ENCODE assay signal across 15 cellular contexts in the genomic region with DNA sequence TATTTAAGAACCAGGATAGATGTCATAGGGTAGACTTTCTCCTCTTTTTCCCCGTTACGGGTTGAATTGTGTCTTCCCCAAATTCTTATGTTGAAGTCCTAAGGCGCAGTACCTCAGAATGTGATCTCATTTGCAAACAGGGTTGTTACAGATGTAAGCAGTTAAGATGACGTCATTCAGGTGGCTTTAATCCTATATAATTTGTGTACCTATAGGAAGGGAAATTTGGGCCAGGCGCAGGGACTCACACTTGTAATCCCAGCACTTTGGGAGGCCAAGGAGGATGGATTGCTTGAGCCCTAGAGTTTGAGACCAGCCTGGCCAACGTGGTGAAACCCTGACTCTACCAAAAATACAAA.
DNase-seq lines count a peak whose midpoint lies in the region; ATAC-seq, FAIRE-seq and TF ChIP-seq lines count a peak whose summit lies in the region.
"Had no signal": no experiment of that assay in that cellular context is flagged by ENCODE, and none has a peak within 500 bp of the region (broad histone marks: within the 10 kb centered on the region; RNA-seq: fewer than 3 reads in every experiment).

No MANE protein-coding gene starts in this region.

- H2AFZ ChIP-seq in K562 (ENCODE audit: low read depth, low read length), result no peak overlapping the region

- POLR2A ChIA-PET in HEK293 (lab: Yijun Ruan, JAX) (no interaction called here), K562 (lab: Yijun Ruan, JAX) (no interaction called here)

- no peak overlapping the region for H3K4me2 ChIP-seq in K562 (ENCODE audit: insufficient read depth, low read length)

- H3K9me3 ChIP-seq in HEK293 (ENCODE audit: control insufficient read depth, insufficient read depth, low read depth, low read length) (no peaks in the 10 kb centered on the region), K562 (replicated peaks; ENCODE audit: control insufficient read depth, insufficient read depth, low read depth, low read length) (no peaks in the 10 kb centered on the region), right lobe of liver (no peaks in the 10 kb centered on the region)

- H3K9me3 Mint-ChIP-seq in type B pancreatic cell, result no peaks in the 10 kb centered on the region
- no peaks in the 10 kb centered on the region for H3K9me3 Mint-ChIP-seq in activated T-helper 17 cell treated with anti-CD3 and anti-CD28 coated beads, Interleukin-2, amount 50 U/mL, for 72 hours
- H3K9me3 Mint-ChIP-seq: CD4-positive, alpha-beta T cell; IgD-negative memory B cell had no signal

- FAIRE-seq in K562 (lab: Jason Lieb, UNC), result no peak
- FAIRE-seq: A204.1, H54 had no signal

- no peak for TF ChIP-seq POLR2A in K562 (conservative IDR thresholded peaks at IDR 0.05)
- no peak for TF ChIP-seq POLR2A in right lobe of liver (IDR thresholded peaks at IDR 0.05)

- H3K36me3 ChIP-seq in HEK293 (ENCODE audit: control insufficient read depth in 2 of 2, insufficient read depth in 1 of 2, low read length in 2 of 2) (no peaks in the 10 kb centered on the region), K562 (ENCODE audit: control insufficient read depth, insufficient read depth, low read length) (no peaks in the 10 kb centered on the region), right lobe of liver (no peaks in the 10 kb centered on the region)

- in situ Hi-C loops in K562 (cut with MboI), result loop anchor here (10.0 kb wide), 1 partner anchor 1739 kb away; no protein-coding TSS in a partner anchor

- no peak overlapping the region for H3K9ac ChIP-seq in K562 (ENCODE audit: insufficient read depth in 1 of 2, low read depth in 2 of 2, low read length in 2 of 2)

- intact Hi-C loops in K562 (cut with micrococcal nuclease) (no loop called here), right lobe of liver (cut with DNase I) (no loop called here)

- H3K36me3 Mint-ChIP-seq in type B pancreatic cell, result no peaks in the 10 kb centered on the region
- no peaks in the 10 kb centered on the region for H3K36me3 Mint-ChIP-seq in activated T-helper 17 cell treated with anti-CD3 and anti-CD28 coated beads, Interleukin-2, amount 50 U/mL, for 72 hours (ENCODE audit: low read depth)

- ATAC-seq in K562 (no peak), right lobe of liver (no peak)
- ATAC-seq in activated T-helper 17 cell treated with anti-CD3 and anti-CD28 coated beads, Interleukin-2, amount 50 U/mL, for 72 hours (replicated peaks), result no peak
- ATAC-seq: HCT116 had no signal

- H3K27me3 Mint-ChIP-seq in type B pancreatic cell, result no peaks in the 10 kb centered on the region
- H3K27me3 Mint-ChIP-seq in activated T-helper 17 cell treated with anti-CD3 and anti-CD28 coated beads, Interleukin-2, amount 50 U/mL, for 72 hours, result no peaks in the 10 kb centered on the region
- H3K27me3 Mint-ChIP-seq: B cell; CD4-positive, alpha-beta T cell had no signal

- H3K27ac Mint-ChIP-seq in type B pancreatic cell, result no peak overlapping the region
- H3K27ac Mint-ChIP-seq in activated T-helper 17 cell treated with anti-CD3 and anti-CD28 coated beads, Interleukin-2, amount 50 U/mL, for 72 hours, result no peak overlapping the region
- H3K27ac Mint-ChIP-seq: B cell; CD4-positive, alpha-beta T cell; IgD-negative memory B cell had no signal

- DNase-seq in K562 (ENCODE audit: extremely low read depth in 1 of 4, low spot score in 3 of 4) (no peak), right lobe of liver (no peak), type B pancreatic cell (ENCODE audit: extremely low spot score, unreplicated experiment) (peak; percentile 3), ecto neural progenitor cell (ENCODE audit: low spot score) (no peak), DMS79 (lab: John Stamatoyannopoulos, UW) (no peak)
- DNase-seq: C1 segment of cervical spinal cord; CD4-positive, alpha-beta T cell; GF-D8 had no signal

- H3K4me1 ChIP-seq in HEK293 (ENCODE audit: control insufficient read depth, insufficient read depth, low read length) (no peaks in the 10 kb centered on the region), K562 (replicated peaks in 1 of 2; ENCODE audit: control insufficient read depth in 2 of 2, insufficient read depth in 2 of 2, low read length in 2 of 2) (no peaks in the 10 kb centered on the region), right lobe of liver (peaks cover 0 to 48% (median 22%) of the 10 kb centered on the region in 4 donors)

- CTCF ChIA-PET in HEK293 (lab: Yijun Ruan, JAX), result no interaction called here
- CTCF ChIA-PET in K562 (lab: Yijun Ruan, JAX; ENCODE audit: low intra/inter-chr PET ratio), result no interaction called here

- H3K9me1 ChIP-seq in K562 (ENCODE audit: control insufficient read depth, insufficient read depth, low read length), result no peaks in the 10 kb centered on the region

- no peak for TF ChIP-seq EP300 in K562 (IDR thresholded peaks at IDR 0.05; ENCODE audit: low read length)

- TF ChIP-seq RAD21 in K562 (CRISPR knock-in tag; conservative IDR thresholded peaks at IDR 0.05 in 1 of 2, IDR thresholded peaks at IDR 0.05 in 1 of 2), result no peak

- no peaks in the 10 kb centered on the region for H3K79me2 ChIP-seq in K562 (ENCODE audit: control insufficient read depth, insufficient read depth, low read length)

- H3K4me3 ChIP-seq in HEK293 (ENCODE audit: low read depth, low read length), result no peak overlapping the region
- H3K4me3 ChIP-seq in K562, result no peak overlapping the region
- peak overlapping the region in 1 of 3 donors; percentile 7 for H3K4me3 ChIP-seq in right lobe of liver

- WGBS in K562 (ENCODE audit: insufficient coverage, low coverage, missing lambda C conversion rate), result 22% methylated on average over 6 of the region's 6 CpGs
- WGBS in right lobe of liver (ENCODE audit: insufficient coverage, low coverage, low lambda C conversion rate, missing lambda C conversion rate), result 50% methylated on average over 6 of the region's 6 CpGs

- no peak overlapping the region for H3K27ac ChIP-seq in HEK293 (ENCODE audit: extremely low read depth, low read depth, low read length)
- H3K27ac ChIP-seq in K562 (ENCODE audit: extremely low read depth, low read depth, low read length), result no peak overlapping the region
- peak overlapping the region; percentile 75 to 99 (median 96) for H3K27ac ChIP-seq in right lobe of liver

- no peak overlapping the region for H3K4me3 Mint-ChIP-seq in type B pancreatic cell
- no peak overlapping the region for H3K4me3 Mint-ChIP-seq in activated T-helper 17 cell treated with anti-CD3 and anti-CD28 coated beads, Interleukin-2, amount 50 U/mL, for 72 hours
- H3K4me3 Mint-ChIP-seq: B cell; CD4-positive, alpha-beta T cell; IgD-negative memory B cell had no signal

- BruUV-seq in K562 (replicated peaks; lab: Mats Ljungman, UMichigan), result no TSS peak

- H4K20me1 ChIP-seq in K562 (replicated peaks; ENCODE audit: control insufficient read depth, insufficient read depth, low read length), result no peaks in the 10 kb centered on the region

- H3K4me1 Mint-ChIP-seq in type B pancreatic cell (ENCODE audit: unreplicated experiment), result no peaks in the 10 kb centered on the region
- H3K4me1 Mint-ChIP-seq in activated T-helper 17 cell treated with anti-CD3 and anti-CD28 coated beads, Interleukin-2, amount 50 U/mL, for 72 hours, result no peaks in the 10 kb centered on the region
- H3K4me1 Mint-ChIP-seq: B cell, IgD-negative memory B cell had no signal

- H3K27me3 ChIP-seq in K562 (ENCODE audit: control insufficient read depth in 2 of 2, insufficient read depth in 2 of 2, low read length in 2 of 2) (peaks cover 17 to 18% of the 10 kb centered on the region in 2 experiments; a peak in 3 of 5 replicates), right lobe of liver (no peaks in the 10 kb centered on the region)

- no peak for TF ChIP-seq CTCF in HEK293 (tag by site-specific recombination; IDR thresholded peaks at IDR 0.05)
- TF ChIP-seq CTCF in K562 (IDR thresholded peaks at IDR 0.05 in 2 of 3, conservative IDR thresholded peaks at IDR 0.05 in 1 of 3; ENCODE audit: insufficient read depth in 2 of 3, low read depth in 1 of 3, low read length in 3 of 3), result no peak
- TF ChIP-seq CTCF in right lobe of liver (IDR thresholded peaks at IDR 0.05), result no peak
- TF ChIP-seq CTCF in type B pancreatic cell (conservative IDR thresholded peaks at IDR 0.05), result no peak

TF ChIP-seq in HEK293, 187 proteins besides CTCF, POLR2A, EP300 and RAD21 (continues in another document):
- no peak for TF ChIP-seq ZNF561 (tag by site-specific recombination; IDR thresholded peaks at IDR 0.05; ENCODE audit: borderline replicate concordance)
- TF ChIP-seq, protein P1, sequence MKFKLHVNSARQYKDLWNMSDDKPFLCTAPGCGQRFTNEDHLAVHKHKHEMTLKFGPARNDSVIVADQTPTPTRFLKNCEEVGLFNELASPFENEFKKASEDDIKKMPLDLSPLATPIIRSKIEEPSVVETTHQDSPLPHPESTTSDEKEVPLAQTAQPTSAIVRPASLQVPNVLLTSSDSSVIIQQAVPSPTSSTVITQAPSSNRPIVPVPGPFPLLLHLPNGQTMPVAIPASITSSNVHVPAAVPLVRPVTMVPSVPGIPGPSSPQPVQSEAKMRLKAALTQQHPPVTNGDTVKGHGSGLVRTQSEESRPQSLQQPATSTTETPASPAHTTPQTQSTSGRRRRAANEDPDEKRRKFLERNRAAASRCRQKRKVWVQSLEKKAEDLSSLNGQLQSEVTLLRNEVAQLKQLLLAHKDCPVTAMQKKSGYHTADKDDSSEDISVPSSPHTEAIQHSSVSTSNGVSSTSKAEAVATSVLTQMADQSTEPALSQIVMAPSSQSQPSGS (tag by site-specific recombination; IDR thresholded peaks at IDR 0.05; ENCODE audit: low read depth), result peak; percentile 70

TF ChIP-seq in K562, 482 proteins besides CTCF, POLR2A, EP300 and RAD21 (continues in another document):
- TF ChIP-seq ATF1 (CRISPR knock-in tag; IDR thresholded peaks at IDR 0.05) (no peak), ATF1 (tag; IDR thresholded peaks at IDR 0.05) (peak; percentile 31; the same call in 1 of the 2 replicates), JUN (IDR thresholded peaks at IDR 0.05; ENCODE audit: borderline replicate concordance, low read depth, low read length) (peak; percentile 48; the same call in 1 of the 2 replicates), JUN (CRISPR knock-in tag; IDR thresholded peaks at IDR 0.05; ENCODE audit: borderline replicate concordance) (no peak)

Comparison
In these comparisons a context has a peak if more than half of its experiments do, and no peak if none do; other contexts are left out.
1. H3K27ac ChIP-seq: peak in right lobe of liver (3 of 3); none in HEK293 (single experiment) and K562 (single experiment).